13 cellular contexts compared by ENCODE assay signal in genomic region chr15:90877315-90877714, GRCh38.
"Had no signal": no experiment of that assay in that cellular context is flagged by ENCODE, and none has a peak within 500 bp of the region (broad histone marks: within the 10 kb centered on the region; RNA-seq: fewer than 3 reads in every experiment).

No MANE protein-coding gene starts in this region.

- H3K4me3 ChIP-seq: esophagus squamous epithelium, lung had no signal

- H3K27ac Mint-ChIP-seq: brain, type B pancreatic cell, WTC11 had no signal

- H3K9me3 ChIP-seq: esophagus squamous epithelium had no signal

- ATAC-seq: left cardiac atrium, WTC11 had no signal

- H3K27me3 ChIP-seq: esophagus squamous epithelium had no signal

- H3K27me3 Mint-ChIP-seq: naive B cell, type B pancreatic cell had no signal

- H3K27ac ChIP-seq: esophagus squamous epithelium had no signal

- DNase-seq: activated CD8-positive, alpha-beta memory T cell treated with anti-CD3 and anti-CD28 coated beads, Interleukin-2, amount 50 U/mL, for 48 hours; activated gamma-delta T cell; esophagus squamous epithelium; foreskin fibroblast; glutamatergic neuron; left cardiac atrium; midbrain; naive B cell; substantia nigra had no signal

- H3K4me3 Mint-ChIP-seq: brain, naive B cell, type B pancreatic cell, WTC11 had no signal

- H3K9me3 Mint-ChIP-seq: brain, naive B cell, type B pancreatic cell, WTC11 had no signal
